ENCODE assay signal across 8 cellular contexts in genomic region chr11:65834202-65834601, GRCh38. TPM values are rescaled to one million over a fixed set of nuclear protein-coding genes. Genes with fewer than 3 reads are reported as not detected.
DNase-seq lines count a peak whose midpoint lies in the region; ATAC-seq and TF ChIP-seq lines count a peak whose summit lies in the region.

No MANE protein-coding gene starts in this region.

- peak overlapping the region; percentile 47 to 52 for H3K9ac ChIP-seq in mucosa of rectum (ENCODE audit: low read depth in 1 of 2, low read length in 2 of 2)

- no peak for TF ChIP-seq CTCF in coronary artery (IDR thresholded peaks at IDR 0.05)
- TF ChIP-seq CTCF in vagina (IDR thresholded peaks at IDR 0.05), result no peak
- TF ChIP-seq CTCF in omental fat pad (IDR thresholded peaks at IDR 0.05), result no peak

- no peaks in the 10 kb centered on the region for H3K36me3 ChIP-seq in mucosa of rectum (ENCODE audit: control insufficient read depth in 2 of 2, insufficient read depth in 2 of 2, low read length in 2 of 2)
- no peaks in the 10 kb centered on the region for H3K36me3 ChIP-seq in vagina

- H3K9me3 ChIP-seq in mucosa of rectum (ENCODE audit: control insufficient read depth in 2 of 2, low read length in 2 of 2) (no peaks in the 10 kb centered on the region), vagina (no peaks in the 10 kb centered on the region)

- H3K4me1 ChIP-seq in mucosa of rectum (ENCODE audit: control insufficient read depth in 2 of 2, insufficient read depth in 2 of 2, low read length in 2 of 2), result peaks cover 13 to 20% of the 10 kb centered on the region in 2 donors
- H3K4me1 ChIP-seq in vagina, result peaks cover 8% of the 10 kb centered on the region

- intact Hi-C loops in vagina (cut with DNase I), result no loop called here

- H3K4me3 ChIP-seq in coronary artery, result peak overlapping the region; percentile 82
- H3K4me3 ChIP-seq in mucosa of rectum (ENCODE audit: low read length in 2 of 2), result peak overlapping the region; percentile 72 to 87
- peak overlapping the region; percentile 54 to 82 for H3K4me3 ChIP-seq in vagina

- DNase-seq in stimulated activated CD4-positive, alpha-beta T cell treated with anti-CD3 and anti-CD28 coated beads, Interleukin-15, amount 100 ng/mL, for 24 hours, result peak; percentile 13
- no peak for DNase-seq in stimulated activated CD4-positive, alpha-beta T cell treated with anti-CD3 and anti-CD28 coated beads, Interleukin-2, amount 100 ng/mL, for 48 hours
- DNase-seq in coronary artery (ENCODE audit: low spot score), result no peak
- peak in 1 of 2 donors; percentile 84 for DNase-seq in vagina (ENCODE audit: extremely low spot score in 2 of 2)
- no peak for DNase-seq in omental fat pad (ENCODE audit: low spot score)

- no peak for ATAC-seq in GM19463 (IDR thresholded peaks at IDR 0.05; ENCODE audit: unreplicated experiment)
- no peak for ATAC-seq in GM18909 (IDR thresholded peaks at IDR 0.05; ENCODE audit: poor library complexity, unreplicated experiment)
- no peak for ATAC-seq in omental fat pad (ENCODE audit: low FRiP score)

- H3K27me3 ChIP-seq in mucosa of rectum (ENCODE audit: control insufficient read depth in 2 of 2, insufficient read depth in 2 of 2, low read length in 2 of 2), result no peaks in the 10 kb centered on the region
- no peaks in the 10 kb centered on the region for H3K27me3 ChIP-seq in vagina

- no peak for TF ChIP-seq POLR2A in vagina (IDR thresholded peaks at IDR 0.05)

- H3K27ac ChIP-seq in coronary artery (no peak overlapping the region), mucosa of rectum (ENCODE audit: low read depth in 2 of 2, low read length in 2 of 2) (no peak overlapping the region), vagina (no peak overlapping the region)

RNA-seq across cellular contexts. Expression of gene SNX32, which starts 0.4 kb away (rescaled TPM):
- total RNA-seq in vagina, result 1.5 TPM
- 1 to 10 TPM in 2 of 4 donors, under 1 TPM in 2; 0.79 to 1.6 (median 1.1) TPM for total RNA-seq in omental fat pad

RNA-seq across cellular contexts. Expression of gene CFL1, which starts 23.8 kb away (rescaled TPM):
- 589 TPM for total RNA-seq in vagina
- total RNA-seq in omental fat pad, result 100 to 1,000 TPM; 485 to 798 (median 586) TPM

RNA-seq across cellular contexts. Expression of gene MUS81, which starts 26.0 kb away (rescaled TPM):
- total RNA-seq in vagina, result 48.9 TPM
- total RNA-seq in omental fat pad, result 10 to 100 TPM; 25.9 to 60.8 (median 28.8) TPM

RNA-seq across cellular contexts. Expression of gene EFEMP2, which starts 38.4 kb away (rescaled TPM):
- total RNA-seq in vagina (57.9 TPM), omental fat pad (10 to 100 TPM; 39.4 to 81.8 (median 66.1) TPM)

RNA-seq across cellular contexts. Expression of gene CTSW, which starts 45.4 kb away (rescaled TPM):
- total RNA-seq in vagina, result 0.74 TPM
- 1 to 10 TPM; 1.6 to 3.9 (median 2.8) TPM for total RNA-seq in omental fat pad
